1 cellular context compared by ENCODE assay signal in the genomic region with DNA sequence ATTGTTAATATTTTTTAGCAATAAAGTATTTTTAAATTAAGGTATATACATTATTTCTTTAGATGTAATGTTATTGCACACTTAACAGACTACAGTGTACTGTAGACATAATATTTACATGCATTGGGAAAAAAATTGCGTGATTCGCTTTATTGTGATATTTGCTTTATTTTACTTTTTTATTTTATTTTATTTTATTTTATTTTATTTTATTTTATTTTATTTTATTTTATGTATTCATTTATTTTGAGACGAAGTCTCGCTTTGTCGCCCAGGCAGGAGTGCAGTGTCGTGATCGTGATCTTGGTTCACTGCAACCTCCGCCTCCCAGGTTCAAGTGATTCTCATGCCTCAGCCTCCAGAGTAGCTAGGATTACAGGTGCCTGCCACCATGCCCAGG.
DNase-seq lines count a peak whose midpoint lies in the region; ATAC-seq and TF ChIP-seq lines count a peak whose summit lies in the region.
"Not testable (repeated sequence)": the region's sequence is repeated elsewhere in the genome, so short reads cannot be mapped to it uniquely, and the experiment has no call there.

No MANE protein-coding gene starts in this region.

- H3K9me3 Mint-ChIP-seq in WTC11: peaks cover 11% of the 10 kb centered on the region

- POLR2A ChIA-PET in WTC11 (lab: Charles Lee): interaction anchor here (0.6 kb wide), 1 partner anchor 516 kb away, joined by 4 read pairs; no protein-coding TSS in a partner anchor

- H3K36me3 Mint-ChIP-seq in WTC11: not testable (repeated sequence)

- not testable (repeated sequence) for H3K4me3 Mint-ChIP-seq in WTC11

- not testable (repeated sequence) for H3K27ac Mint-ChIP-seq in WTC11

- DNase-seq in WTC11 (ENCODE audit: low spot score): not testable (repeated sequence)

- H3K4me1 Mint-ChIP-seq in WTC11: not testable (repeated sequence)

- ATAC-seq in WTC11: not testable (repeated sequence)

- CTCF ChIA-PET in WTC11 (lab: Charles Lee): not testable (repeated sequence)

- H3K27me3 Mint-ChIP-seq in WTC11 (ENCODE audit: low read depth): not testable (repeated sequence)

- not testable (repeated sequence) for TF ChIP-seq CTCF in WTC11 (IDR thresholded peaks at IDR 0.05)

TF ChIP-seq in WTC11, 78 proteins besides CTCF, POLR2A, EP300 and RAD21:
- TF ChIP-seq HMGA2 (CRISPR knock-in tag; IDR thresholded peaks at IDR 0.05): peak; percentile 94
